In genomic region chr19:29690842-29691241, GRCh38 we compare ENCODE assay signal across 8 cellular contexts. TPM values are rescaled to one million over a fixed set of nuclear protein-coding genes. Genes with fewer than 3 reads are reported as not detected.
DNase-seq lines count a peak whose midpoint lies in the region; TF ChIP-seq lines count a peak whose summit lies in the region.

No MANE protein-coding gene starts in this region.

- intact Hi-C loops in spleen (cut with DNase I; ENCODE audit: low total_unique reads): no loop called here
- intact Hi-C loops in stomach (cut with DNase I; ENCODE audit: low total_unique reads): no loop called here

- TF ChIP-seq POLR2A in spleen (IDR thresholded peaks at IDR 0.05) (no peak), stomach (IDR thresholded peaks at IDR 0.05) (no peak)

- no peak overlapping the region for H3K4me2 ChIP-seq in fibroblast of lung (ENCODE audit: extremely low read depth, insufficient read depth, low read length)

- H3K27ac ChIP-seq in fibroblast of lung (ENCODE audit: insufficient read depth, low read length) (no peak overlapping the region), spleen (peak overlapping the region in 3 of 8 donors; percentile 15 to 36 (median 29)), stomach (no peak overlapping the region)

- no peak for TF ChIP-seq EP300 in stomach (IDR thresholded peaks at IDR 0.05)

- H3K79me2 ChIP-seq in fibroblast of lung (ENCODE audit: control insufficient read depth, insufficient read depth, low read length): no peaks in the 10 kb centered on the region

- H3K9ac ChIP-seq in fibroblast of lung (ENCODE audit: insufficient read depth, low read length): no peak overlapping the region

- H3K4me1 ChIP-seq in fibroblast of lung (ENCODE audit: control insufficient read depth, extremely low read depth, insufficient read depth, low read length) (peaks cover 9% of the 10 kb centered on the region), spleen (peaks cover 0 to 24% (median 10%) of the 10 kb centered on the region in 6 donors), stomach (peaks cover 0 to 17% (median 11%) of the 10 kb centered on the region in 4 donors)

- no peaks in the 10 kb centered on the region for H4K20me1 ChIP-seq in fibroblast of lung (ENCODE audit: control insufficient read depth, extremely low read depth, insufficient read depth, low read length)

- DNase-seq in NCI-H446 (lab: John Stamatoyannopoulos, UW): peak; percentile 35 to 63
- no peak for DNase-seq in NCI-H446 treated with DMSO at 0.1 percent for 48 hours (lab: John Stamatoyannopoulos, UW)
- DNase-seq in LHCN-M2 (ENCODE audit: low read depth): peak; percentile 49
- peak; percentile 53 for DNase-seq in activated CD4-positive, CD25-positive, alpha-beta regulatory T cell treated with anti-CD3 and anti-CD28 coated beads, Interleukin-2, amount 50 U/mL, for 72 hours
- DNase-seq in fibroblast of lung (ENCODE audit: low read depth in 2 of 2): peak; percentile 34 to 66
- peak; percentile 45 for DNase-seq in spleen
- DNase-seq in NCI-H1048 (lab: John Stamatoyannopoulos, UW): no peak
- DNase-seq in stomach: no peak

- no peak overlapping the region for H2AFZ ChIP-seq in fibroblast of lung (ENCODE audit: low read length)

- H3K36me3 ChIP-seq in fibroblast of lung (ENCODE audit: control insufficient read depth, insufficient read depth, low read length): no peaks in the 10 kb centered on the region
- H3K36me3 ChIP-seq in spleen: no peaks in the 10 kb centered on the region
- no peaks in the 10 kb centered on the region for H3K36me3 ChIP-seq in stomach

- H3K27me3 ChIP-seq in fibroblast of lung (ENCODE audit: control insufficient read depth, insufficient read depth, low read length) (no peaks in the 10 kb centered on the region), spleen (replicated peaks in 1 of 7) (no peaks in the 10 kb centered on the region), stomach (no peaks in the 10 kb centered on the region)

- H3K9me3 ChIP-seq in fibroblast of lung (ENCODE audit: control insufficient read depth, insufficient read depth, low read depth, low read length): no peaks in the 10 kb centered on the region
- peaks cover 0 to 8% (median 7%) of the 10 kb centered on the region in 8 donors for H3K9me3 ChIP-seq in spleen
- H3K9me3 ChIP-seq in stomach: peaks cover 0 to 11% (median 7%) of the 10 kb centered on the region in 4 donors

- TF ChIP-seq CTCF in fibroblast of lung (conservative IDR thresholded peaks at IDR 0.05 in 1 of 2, IDR thresholded peaks at IDR 0.05 in 1 of 2; ENCODE audit: low read depth in 1 of 2, low read length in 2 of 2): peak in 1 of 2 donors; percentile 34
- peak in 10 of 11 experiments; percentile 25 to 66 (median 54) for TF ChIP-seq CTCF in spleen (IDR thresholded peaks at IDR 0.05 in 8 of 11, conservative IDR thresholded peaks at IDR 0.05 in 3 of 11)
- peak in 2 of 7 experiments; percentile 17 to 37 for TF ChIP-seq CTCF in stomach (IDR thresholded peaks at IDR 0.05)

- 46 to 61% (median 54%) methylated on average over 2 of the region's 2 CpGs for WGBS in spleen, 5 donors
- WGBS in stomach, 5 donors: 45 to 59% (median 48%) methylated on average over 2 of the region's 2 CpGs

- H3K4me3 ChIP-seq in fibroblast of lung (replicated peaks in 1 of 4; ENCODE audit: control extremely low read depth in 1 of 4, insufficient read depth in 1 of 4, low read depth in 3 of 4, low read length in 4 of 4) (no peak overlapping the region), spleen (no peak overlapping the region), stomach (no peak overlapping the region)

RNA-seq across cellular contexts. Expression of gene C19orf12, which starts 24.2 kb away (rescaled TPM):
- 36.0 and 41.7 TPM in 2 replicates for total RNA-seq in LHCN-M2 (2014; rRNA removed)
- 21.6 TPM for polyA plus RNA-seq in LHCN-M2 (2012)
- 23.1 and 26.8 TPM in 2 replicates for total RNA-seq in fibroblast of lung
- polyA plus RNA-seq in fibroblast of lung: 18.0 and 25.4 TPM in 2 replicates
- 20.5 and 25.4 TPM in 2 replicates for polyA plus RNA-seq in fibroblast of lung (2012)
- polyA minus RNA-seq in fibroblast of lung (ENCODE audit: low replicate concordance): 12.0 and 21.6 TPM in 2 replicates
- total RNA-seq in spleen: 10 to 100 TPM; 24.2 to 36.9 (median 30.2) TPM
- 10 to 100 TPM; 13.8 to 19.3 (median 13.9) TPM for polyA plus RNA-seq in spleen
- 10 to 100 TPM in 4 of 5 donors, 1 to 10 TPM in 1; 4.6 to 67.2 (median 33.0) TPM for total RNA-seq in stomach
- polyA plus RNA-seq in stomach: 10 to 100 TPM in 2 of 3 donors, 1 to 10 TPM in 1; 9.9 to 15.3 (median 13.7) TPM

RNA-seq across cellular contexts. Expression of gene PLEKHF1, which starts 25.6 kb away (rescaled TPM):
- total RNA-seq in LHCN-M2 (2014; rRNA removed) (13.8 and 15.2 TPM in 2 replicates), fibroblast of lung (50.1 and 72.5 TPM in 2 replicates), spleen (10 to 100 TPM; 12.4 to 28.0 (median 18.5) TPM), stomach (10 to 100 TPM in 1 of 5 donors, 1 to 10 TPM in 4; 1.8 to 13.6 (median 6.1) TPM)
- polyA plus RNA-seq in LHCN-M2 (2012): 9.0 TPM
- polyA plus RNA-seq in fibroblast of lung (5.2 and 7.7 TPM in 2 replicates), spleen (10 to 100 TPM in 2 of 3 donors, 1 to 10 TPM in 1; 9.7 to 18.6 (median 10.7) TPM), stomach (1 to 10 TPM; 5.2 to 8.4 (median 6.7) TPM)
- 8.6 and 15.4 TPM in 2 replicates for polyA plus RNA-seq in fibroblast of lung (2012)
- 11.3 and 23.3 TPM in 2 replicates for polyA minus RNA-seq in fibroblast of lung (ENCODE audit: low replicate concordance)

Comparison
In these comparisons a context has a peak if more than half of its experiments do, and no peak if none do; other contexts are left out.
1. DNase-seq: peak in NCI-H446 (2 of 2), LHCN-M2 (single experiment), activated CD4-positive, CD25-positive, alpha-beta regulatory T cell treated with anti-CD3 and anti-CD28 coated beads, Interleukin-2, amount 50 U/mL, for 72 hours (single experiment), fibroblast of lung (2 of 2) and spleen (single experiment); none in NCI-H446 treated with DMSO at 0.1 percent for 48 hours (single experiment), NCI-H1048 (single experiment) and stomach (single experiment).